17 cellular contexts compared by ENCODE assay signal in genomic region chr4:147173797-147174196, GRCh38.
"Had no signal": no experiment of that assay in that cellular context is flagged by ENCODE, and none has a peak within 500 bp of the region (broad histone marks: within the 10 kb centered on the region; RNA-seq: fewer than 3 reads in every experiment).

No MANE protein-coding gene starts in this region.

- H3K4me1 ChIP-seq: pancreas, sigmoid colon, tibial nerve had no signal

- H3K9me3 ChIP-seq: neutrophil, pancreas, sigmoid colon, tibial nerve had no signal

- DNase-seq: activated CD4-positive, alpha-beta T cell treated with anti-CD3 and anti-CD28 coated beads, Interleukin-2, amount 10 ng/mL, durations not matched to agents 24 days and 14 days; activated CD8-positive, alpha-beta T cell treated with anti-CD3 and anti-CD28 coated beads for 36 hours; activated naive CD4-positive, alpha-beta T cell treated with anti-CD3 and anti-CD28 coated beads for 36 hours; activated T-cell treated with anti-CD3 and anti-CD28 coated beads, Interleukin-2, amount 50 U/mL, for 1 hour; foreskin melanocyte; glutamatergic neuron; kidney; mesenchymal stem cell; naive thymus-derived CD8-positive, alpha-beta T cell; pancreas; sigmoid colon; stimulated activated naive B cell treated with anti-CD40 and anti-IgM and Interleukin-4, amounts not matched to agents 10 μg/mL and 1 μg/mL and 100 μg/mL, for 72 hours; substantia nigra had no signal

- H3K4me3 ChIP-seq: coronary artery, pancreas, sigmoid colon, tibial nerve had no signal

- H3K27me3 ChIP-seq: neutrophil, pancreas, sigmoid colon, tibial nerve had no signal

- H3K27ac ChIP-seq: coronary artery, neutrophil, pancreas, sigmoid colon, tibial nerve had no signal

- ATAC-seq: activated CD8-positive, alpha-beta T cell treated with anti-CD3 and anti-CD28 coated beads for 36 hours; activated T-helper 17 cell treated with anti-CD3 and anti-CD28 coated beads, Interleukin-2, amount 50 U/mL, for 72 hours; naive thymus-derived CD8-positive, alpha-beta T cell; pancreas; stimulated activated naive B cell treated with anti-CD40 and anti-IgM and Interleukin-4, amounts not matched to agents 10 μg/mL and 1 μg/mL and 100 μg/mL, for 72 hours had no signal

- H3K36me3 ChIP-seq: neutrophil, pancreas, sigmoid colon, tibial nerve had no signal
